ENCODE assay signal across 19 cellular contexts in genomic region chr12:124611559-124612391, GRCh38. TPM values are rescaled to one million over a fixed set of nuclear protein-coding genes. Genes with fewer than 3 reads are reported as not detected.
DNase-seq lines count a peak whose midpoint lies in the region; ATAC-seq, FAIRE-seq and TF ChIP-seq lines count a peak whose summit lies in the region.
"Had no signal": no experiment of that assay in that cellular context is flagged by ENCODE, and none has a peak within 500 bp of the region (broad histone marks: within the 10 kb centered on the region; RNA-seq: fewer than 3 reads in every experiment).

No MANE protein-coding gene starts in this region.

- H3K27ac ChIP-seq in C4-2B (peak overlapping the region; percentile 5; the same call in 1 of the 2 replicates), RWPE1 (peak overlapping the region; percentile 41; the same call in 1 of the 2 replicates), HepG2 (ENCODE audit: extremely low read length, insufficient read depth, low read length) (no peak overlapping the region), stomach smooth muscle (ENCODE audit: low read length) (peak overlapping the region; percentile 18), stomach (peak overlapping the region in 1 of 5 donors; percentile 8)
- H3K27ac ChIP-seq: BLaER1 treated with 17β-estradiol and CSF1 and Interleukin-3, amounts not matched to agents 10 nM and 100 nM; HL-60; SK-N-MC had no signal

- no peak for TF ChIP-seq EP300 in HepG2 (IDR thresholded peaks at IDR 0.05; ENCODE audit: low read depth in 2 of 2, low read length in 2 of 2)
- no peak for TF ChIP-seq EP300 in HepG2 (CRISPR knock-in tag; IDR thresholded peaks at IDR 0.05; ENCODE audit: borderline replicate concordance)
- no peak for TF ChIP-seq EP300 in stomach (IDR thresholded peaks at IDR 0.05)

- TF ChIP-seq POLR2A in HepG2 (IDR thresholded peaks at IDR 0.05; ENCODE audit: insufficient read depth in 1 of 2, low read depth in 2 of 2, low read length in 2 of 2) (no peak), stomach (IDR thresholded peaks at IDR 0.05) (no peak)

- in situ Hi-C loops in HepG2 (cut with HindIII; ENCODE audit: extremely low pct_ligation_motif_present, low pct_unique_long_range_greater_than_20kb) = no loop called here

- H3K79me2 ChIP-seq in HepG2 (ENCODE audit: insufficient read depth, low read length) = no peaks in the 10 kb centered on the region

- POLR2A ChIA-PET in RWPE1 (lab: Yijun Ruan, JAX; ENCODE audit: low non-redundant PET) (no interaction called here), HepG2 (lab: Yijun Ruan, JAX) (no interaction called here)

- no TSS peak for BruUV-seq in HepG2 (replicated peaks; lab: Mats Ljungman, UMichigan)

- H3K9ac ChIP-seq in HepG2 (ENCODE audit: insufficient read depth, low read depth, low read length) (no peak overlapping the region), stomach smooth muscle (ENCODE audit: low read length in 2 of 2) (no peak overlapping the region)
- H3K9ac ChIP-seq: BLaER1 treated with 17β-estradiol and CSF1 and Interleukin-3, amounts not matched to agents 10 nM and 100 nM had no signal

- TF ChIP-seq RAD21 in HepG2 (CRISPR knock-in tag; IDR thresholded peaks at IDR 0.05) = no peak

- no peak overlapping the region for H3K4me2 ChIP-seq in HepG2 (ENCODE audit: low read depth, low read length)

- H3K4me3 ChIP-seq in HepG2 (replicated peaks in 1 of 3; ENCODE audit: insufficient read depth in 1 of 3, low read depth in 2 of 3, low read length in 3 of 3) (no peak overlapping the region), stomach smooth muscle (ENCODE audit: low read length in 2 of 2) (no peak overlapping the region), stomach (no peak overlapping the region)
- H3K4me3 ChIP-seq: BLaER1 treated with 17β-estradiol and CSF1 and Interleukin-3, amounts not matched to agents 10 nM and 100 nM; SK-N-MC had no signal

- CTCF ChIA-PET in RWPE1 (lab: Yijun Ruan, JAX) = no interaction called here
- CTCF ChIA-PET in HepG2 (lab: Yijun Ruan, JAX; ENCODE audit: low intra/inter-chr PET ratio, low total read pairs) = no interaction called here

- intact Hi-C loops in HepG2 (cut with micrococcal nuclease; ENCODE audit: unreplicated experiment) = no loop called here
- intact Hi-C loops in stomach (cut with DNase I; ENCODE audit: low total_unique reads) = no loop called here

- H3K9me3 ChIP-seq in HepG2 (ENCODE audit: low read length) (no peaks in the 10 kb centered on the region), stomach smooth muscle (ENCODE audit: control insufficient read depth in 2 of 2, low read length in 2 of 2) (peaks cover 0 to 4% of the 10 kb centered on the region in 2 donors), stomach (peaks cover 0 to 7% (median 0%) of the 10 kb centered on the region in 4 donors)

- WGBS in HepG2 (ENCODE audit: low lambda C conversion rate) = 70% methylated on average over 12 of the region's 15 CpGs
- WGBS in stomach, 5 donors = 89 to 94% (median 91%) methylated on average over 11 to 15 of the region's 15 CpGs

- peaks cover 0 to 23% of the 10 kb centered on the region in 2 experiments; a peak in 3 of 5 replicates for H3K27me3 ChIP-seq in HepG2 (ENCODE audit: control insufficient read depth in 1 of 2, insufficient read depth in 2 of 2, low read length in 2 of 2)
- no peaks in the 10 kb centered on the region for H3K27me3 ChIP-seq in stomach smooth muscle (ENCODE audit: control insufficient read depth in 1 of 2, insufficient read depth in 2 of 2, low read length in 2 of 2)
- H3K27me3 ChIP-seq in stomach = no peaks in the 10 kb centered on the region

- H3K4me1 ChIP-seq in HepG2 (ENCODE audit: insufficient read depth, low read length) (peaks cover 38% of the 10 kb centered on the region), stomach smooth muscle (ENCODE audit: control insufficient read depth, insufficient read depth, low read length) (peaks cover 32% of the 10 kb centered on the region), stomach (peaks cover 21 to 45% (median 31%) of the 10 kb centered on the region in 4 donors)

- H3K36me3 ChIP-seq in HepG2 (replicated peaks in 1 of 2; ENCODE audit: control insufficient read depth in 1 of 2, insufficient read depth in 2 of 2, low read length in 2 of 2) = no peaks in the 10 kb centered on the region
- no peaks in the 10 kb centered on the region for H3K36me3 ChIP-seq in stomach smooth muscle (ENCODE audit: control insufficient read depth in 2 of 2, insufficient read depth in 2 of 2, low read length in 2 of 2)
- H3K36me3 ChIP-seq in stomach = no peaks in the 10 kb centered on the region
- H3K36me3 ChIP-seq: BLaER1 treated with 17β-estradiol and CSF1 and Interleukin-3, amounts not matched to agents 10 nM and 100 nM had no signal

- H2AFZ ChIP-seq in HepG2 (ENCODE audit: low read length) = no peak overlapping the region

- H4K20me1 ChIP-seq in HepG2 (ENCODE audit: insufficient read depth, low read length) = no peaks in the 10 kb centered on the region

- TF ChIP-seq CTCF in C4-2B (conservative IDR thresholded peaks at IDR 0.05) (no peak), RWPE1 (conservative IDR thresholded peaks at IDR 0.05; ENCODE audit: low read depth) (no peak), HepG2 (CRISPR knock-in tag; IDR thresholded peaks at IDR 0.05) (no peak), stomach (IDR thresholded peaks at IDR 0.05) (no peak)

- no peak for DNase-seq in RWPE1 (ENCODE audit: low spot score)
- no peak for DNase-seq in HepG2 (ENCODE audit: low spot score)
- DNase-seq in activated CD8-positive, alpha-beta memory T cell treated with anti-CD3 and anti-CD28 coated beads, Interleukin-2, amount 50 U/mL, for 4 hours = no peak
- no peak for DNase-seq in stomach
- DNase-seq: DMS79; NCI-H1105; NCI-H2081 treated with DMSO at 0.1 percent for 48 hours; NCI-H748 treated with DMSO at 0.1 percent for 48 hours; NK-92 treated with Interleukin-12 subunit alpha and Interleukin-12 subunit beta, amount 100 ng/mL, for 24 hours; OCI-M1; SHP77 had no signal

- ATAC-seq in HepG2 = no peak
- no peak for ATAC-seq in HG02588 (IDR thresholded peaks at IDR 0.05; ENCODE audit: unreplicated experiment)

- no peak for FAIRE-seq in HepG2 (lab: Jason Lieb, UNC)
- FAIRE-seq: GM12892, GM18507 had no signal

TF ChIP-seq in HepG2, 621 proteins besides CTCF, POLR2A, EP300 and RAD21:
- TF ChIP-seq ZFP36 (IDR thresholded peaks at IDR 0.05; ENCODE audit: borderline replicate concordance, low read depth, low read length, partially characterized antibody) (peak; percentile 73), CREB1 (IDR thresholded peaks at IDR 0.05) (no peak), CREB1 (CRISPR knock-in tag; IDR thresholded peaks at IDR 0.05) (no peak)

RNA-seq across cellular contexts. Expression of gene NCOR2, which starts 44.4 kb away (rescaled TPM):
- total RNA-seq in HepG2 (2016; rRNA removed; fragmentation: Illumina TruSeq; extraction: Trizol) (5.7 and 6.1 TPM in 2 replicates), stomach (100 to 1,000 TPM in 4 of 5 donors, 10 to 100 TPM in 1; 61.7 to 292 (median 116) TPM)
- 10.5 and 12.4 TPM in 2 replicates for total RNA-seq in HepG2 (2016; cell fraction: cytosol; rRNA removed; fragmentation: Illumina TruSeq; extraction: Trizol; ENCODE audit: low read depth)
- 5.6 and 7.1 TPM in 2 replicates for total RNA-seq in HepG2 (2016; cell fraction: insoluble cytoplasmic fraction; rRNA removed; fragmentation: Illumina TruSeq; extraction: Trizol)
- 15.2 and 16.6 TPM in 2 replicates for total RNA-seq in HepG2 (2016; cell fraction: membrane; rRNA removed; fragmentation: Illumina TruSeq; extraction: Trizol)
- 12.4 and 13.1 TPM in 2 replicates for total RNA-seq in HepG2 (2016; cell fraction: nucleus; rRNA removed; fragmentation: Illumina TruSeq; extraction: Trizol)
- polyA plus RNA-seq in HepG2 (2011; rRNA removed) (4.5 and 4.8 TPM in 2 replicates), stomach (10 to 100 TPM; 27.2 to 49.6 (median 37.7) TPM)
- 2.8 and 4.1 TPM in 2 replicates for polyA plus RNA-seq in HepG2 (2011; cell fraction: cytosol; rRNA removed)
- polyA plus RNA-seq in HepG2 (2011; cell fraction: nucleus; rRNA removed) = 30.4 and 39.4 TPM in 2 replicates
- polyA plus RNA-seq in HepG2 (2012) = 32.8 and 41.1 TPM in 2 replicates
- 2.8 and 3.1 TPM in 2 replicates for polyA plus RNA-seq in HepG2 (2016; cell fraction: cytosol; fragmentation: Illumina TruSeq; extraction: Trizol; ENCODE audit: low read depth)
- 17.3 and 24.8 TPM in 2 replicates for polyA plus RNA-seq in HepG2 (2016; cell fraction: insoluble cytoplasmic fraction; fragmentation: Illumina TruSeq; extraction: Trizol; ENCODE audit: low read depth)
- 7.1 and 8.9 TPM in 2 replicates for polyA plus RNA-seq in HepG2 (2016; cell fraction: membrane; fragmentation: Illumina TruSeq; extraction: Trizol; ENCODE audit: low read depth)
- polyA plus RNA-seq in HepG2 (2016; cell fraction: nucleus; fragmentation: Illumina TruSeq; extraction: Trizol; ENCODE audit: insufficient read depth, low read depth) = 43.0 and 54.1 TPM in 2 replicates
- 21.9 and 23.2 TPM in 2 replicates for polyA minus RNA-seq in HepG2 (2011; rRNA and poly(A)+ RNA removed; ENCODE audit: low replicate concordance)
- 16.5 and 17.0 TPM in 2 replicates for polyA minus RNA-seq in HepG2 (2011; cell fraction: cytosol; rRNA and poly(A)+ RNA removed)
- 20.9 and 22.6 TPM in 2 replicates for polyA minus RNA-seq in HepG2 (2011; cell fraction: nucleus; rRNA and poly(A)+ RNA removed)
